Comparison of ENCODE assay signal across 18 cellular contexts in genomic region chr16:49827806-49828428, GRCh38. TPM values are rescaled to one million over a fixed set of nuclear protein-coding genes. Genes with fewer than 3 reads are reported as not detected.
DNase-seq lines count a peak whose midpoint lies in the region; ATAC-seq and TF ChIP-seq lines count a peak whose summit lies in the region.
"Had no signal": no experiment of that assay in that cellular context is flagged by ENCODE, and none has a peak within 500 bp of the region (broad histone marks: within the 10 kb centered on the region; RNA-seq: fewer than 3 reads in every experiment).

No MANE protein-coding gene starts in this region.

- POLR2A ChIA-PET in activated CD4-positive, alpha-beta memory T cell treated with anti-CD3 and anti-CD28 coated beads for 36 hours (lab: Charles Lee), result no interaction called here

- H3K9me3 Mint-ChIP-seq in brain (peaks cover 0 to 6% (median 0%) of the 10 kb centered on the region in 5 experiments), osteocyte (ENCODE audit: unreplicated experiment) (no peaks in the 10 kb centered on the region)
- H3K9me3 Mint-ChIP-seq in activated CD4-positive, alpha-beta memory T cell treated with anti-CD3 and anti-CD28 coated beads for 36 hours, result no peaks in the 10 kb centered on the region
- H3K9me3 Mint-ChIP-seq: dendritic cell treated with granulocyte-macrophage colony-stimulating factor and Interleukin-4, amounts not matched to agents 40 ng/mL and 50 ng/mL, for 4 days had no signal

- H3K4me1 ChIP-seq in tibial nerve, result peaks cover 0 to 63% (median 24%) of the 10 kb centered on the region in 4 donors

- ATAC-seq in Right ventricle myocardium superior (ENCODE audit: poor library complexity), result peak; percentile 57

- no peaks in the 10 kb centered on the region for H3K9me3 ChIP-seq in tibial nerve
- H3K9me3 ChIP-seq: ovary had no signal

- peaks cover 16% of the 10 kb centered on the region for H3K36me3 Mint-ChIP-seq in brain
- peaks cover 5% of the 10 kb centered on the region for H3K36me3 Mint-ChIP-seq in osteocyte (ENCODE audit: unreplicated experiment)
- no peaks in the 10 kb centered on the region for H3K36me3 Mint-ChIP-seq in activated CD4-positive, alpha-beta memory T cell treated with anti-CD3 and anti-CD28 coated beads for 36 hours
- H3K36me3 Mint-ChIP-seq: CD8-positive, alpha-beta memory T cell had no signal

- intact Hi-C loops in Right ventricle myocardium superior (cut with DNase I), result no loop called here
- intact Hi-C loops in activated CD4-positive, alpha-beta memory T cell treated with anti-CD3 and anti-CD28 coated beads for 36 hours (cut with micrococcal nuclease), result no loop called here

- peak overlapping the region; percentile 24 to 80 (median 56) for H3K27ac ChIP-seq in tibial nerve
- H3K27ac ChIP-seq: hepatocyte had no signal

- TF ChIP-seq POLR2A in tibial nerve (IDR thresholded peaks at IDR 0.05), result no peak

- no peak overlapping the region for H3K4me3 ChIP-seq in tibial nerve
- H3K4me3 ChIP-seq: hepatocyte, ovary had no signal

- H3K27me3 ChIP-seq in tibial nerve, result no peaks in the 10 kb centered on the region
- H3K27me3 ChIP-seq: hepatocyte, ovary had no signal

- H3K4me1 Mint-ChIP-seq in brain, result peaks cover 88% of the 10 kb centered on the region
- peaks cover 36% of the 10 kb centered on the region for H3K4me1 Mint-ChIP-seq in osteocyte (ENCODE audit: unreplicated experiment)
- no peaks in the 10 kb centered on the region for H3K4me1 Mint-ChIP-seq in activated CD4-positive, alpha-beta memory T cell treated with anti-CD3 and anti-CD28 coated beads for 36 hours (ENCODE audit: low read depth)
- H3K4me1 Mint-ChIP-seq: CD8-positive, alpha-beta memory T cell had no signal

- 13 to 27% methylated on average over 8 of the region's 8 CpGs for WGBS in tibial nerve, 2 donors

- DNase-seq in Right ventricle myocardium superior (no peak), osteocyte (ENCODE audit: extremely low spot score, unreplicated experiment) (no peak), tibial nerve (ENCODE audit: low spot score in 2 of 2) (peak; percentile 66 to 78), GOT3 (lab: John Stamatoyannopoulos, UW) (no peak), NCI-H524 (lab: John Stamatoyannopoulos, UW) (no peak), superior temporal gyrus (ENCODE audit: extremely low spot score) (no peak)
- DNase-seq in activated CD4-positive, alpha-beta memory T cell treated with anti-CD3 and anti-CD28 coated beads for 36 hours, result no peak
- DNase-seq: activated effector memory CD4-positive, alpha-beta T cell treated with Interleukin-2 at 50 U/mL for 16 hours; amniotic stem cell; CD8-positive, alpha-beta memory T cell; H7; KBM-7; NCI-H1048; NCI-H69 had no signal

- no peaks in the 10 kb centered on the region for H3K36me3 ChIP-seq in tibial nerve
- H3K36me3 ChIP-seq: ovary had no signal

- CTCF ChIA-PET in activated CD4-positive, alpha-beta memory T cell treated with anti-CD3 and anti-CD28 coated beads for 36 hours (lab: Charles Lee), result interaction anchor here (1.7 kb wide), 1 partner anchor 30 kb away, joined by 4 read pairs; no protein-coding TSS in a partner anchor

- H3K27me3 Mint-ChIP-seq in brain, result peaks cover 8% of the 10 kb centered on the region
- H3K27me3 Mint-ChIP-seq in osteocyte (ENCODE audit: unreplicated experiment), result peaks cover 3% of the 10 kb centered on the region
- peaks cover 4% of the 10 kb centered on the region for H3K27me3 Mint-ChIP-seq in activated CD4-positive, alpha-beta memory T cell treated with anti-CD3 and anti-CD28 coated beads for 36 hours

- peak; percentile 9 to 93 for TF ChIP-seq EP300 in tibial nerve (IDR thresholded peaks at IDR 0.05)

- H3K27ac Mint-ChIP-seq in brain (peak overlapping the region in 4 of 5 experiments; percentile 12 to 88 (median 70)), osteocyte (ENCODE audit: unreplicated experiment) (peak overlapping the region; percentile 66)
- no peak overlapping the region for H3K27ac Mint-ChIP-seq in activated CD4-positive, alpha-beta memory T cell treated with anti-CD3 and anti-CD28 coated beads for 36 hours
- H3K27ac Mint-ChIP-seq: CD8-positive, alpha-beta memory T cell; dendritic cell treated with granulocyte-macrophage colony-stimulating factor and Interleukin-4, amounts not matched to agents 40 ng/mL and 50 ng/mL, for 4 days had no signal

- H3K4me3 Mint-ChIP-seq in brain, result peak overlapping the region in 2 of 5 experiments; percentile 10 to 42
- no peak overlapping the region for H3K4me3 Mint-ChIP-seq in osteocyte (ENCODE audit: unreplicated experiment)
- H3K4me3 Mint-ChIP-seq in activated CD4-positive, alpha-beta memory T cell treated with anti-CD3 and anti-CD28 coated beads for 36 hours, result no peak overlapping the region
- H3K4me3 Mint-ChIP-seq: CD8-positive, alpha-beta memory T cell; dendritic cell treated with granulocyte-macrophage colony-stimulating factor and Interleukin-4, amounts not matched to agents 40 ng/mL and 50 ng/mL, for 4 days had no signal

- TF ChIP-seq CTCF in brain (conservative IDR thresholded peaks at IDR 0.05) (no peak), osteocyte (IDR thresholded peaks at IDR 0.05) (no peak), tibial nerve (IDR thresholded peaks at IDR 0.05) (no peak)

RNA-seq across cellular contexts. Expression of gene ZNF423, which starts 28.0 kb away (rescaled TPM):
- 32.7 TPM for polyA plus RNA-seq in brain (ENCODE audit: insufficient read depth, low read depth, low replicate concordance)
- total RNA-seq in Right ventricle myocardium superior, result 8.4 TPM
- 25.1 and 26.5 TPM in 2 replicates for total RNA-seq in osteocyte
- total RNA-seq in tibial nerve, result 10 to 100 TPM; 15.9 to 20.5 (median 18.5) TPM
- total RNA-seq in activated CD4-positive, alpha-beta memory T cell treated with anti-CD3 and anti-CD28 coated beads for 36 hours, result not detected
- total RNA-seq: CD8-positive, alpha-beta memory T cell had no signal
- polyA plus RNA-seq: CD8-positive, alpha-beta memory T cell had no signal

Comparison
In these comparisons a context has a peak if more than half of its experiments do, and no peak if none do; other contexts are left out.
1. DNase-seq: peak in tibial nerve (2 of 2); none in Right ventricle myocardium superior (single experiment), osteocyte (single experiment), activated CD4-positive, alpha-beta memory T cell treated with anti-CD3 and anti-CD28 coated beads for 36 hours (single experiment), GOT3 (single experiment), NCI-H524 (0 of 2) and superior temporal gyrus (single experiment).